ENCODE assay signal across 8 cellular contexts in the genomic region with DNA sequence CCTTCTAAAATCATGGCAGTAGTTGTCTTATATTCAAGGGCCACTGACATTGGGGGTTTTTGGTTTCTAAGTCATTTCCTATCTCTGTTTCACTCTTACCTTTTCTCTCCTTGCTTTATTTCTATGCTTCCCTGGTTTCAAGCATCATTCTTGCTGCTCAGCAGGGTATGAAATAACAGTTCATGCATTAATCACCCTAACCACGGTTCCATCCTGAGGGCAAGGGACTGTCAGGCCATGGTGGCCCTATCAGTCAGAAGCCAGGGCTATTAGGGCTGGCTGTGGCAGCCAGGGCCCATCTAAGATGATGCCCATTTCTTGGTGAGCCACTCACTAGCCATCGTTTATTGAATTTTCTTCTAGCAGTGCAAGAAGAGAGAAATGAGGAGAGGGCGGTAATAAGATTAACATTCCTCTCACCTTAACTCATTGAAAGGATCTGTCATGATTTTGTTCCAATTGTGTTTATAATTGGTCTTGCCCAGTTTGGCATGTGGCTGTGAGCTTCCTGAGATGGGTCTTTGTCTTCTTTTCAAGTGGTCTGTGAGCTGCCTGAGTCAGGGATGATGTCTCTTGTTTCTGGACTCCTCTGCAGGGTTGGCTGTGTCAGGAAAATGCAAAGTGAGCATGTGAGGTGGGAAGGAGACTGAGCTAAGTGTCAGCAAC. TPM values are rescaled to one million over a fixed set of nuclear protein-coding genes. Genes with fewer than 3 reads are reported as not detected.
A peak's percentile ranks its signal among the peaks of the same experiment; 100 is the strongest.
DNase-seq lines count a peak whose midpoint lies in the region; ATAC-seq and TF ChIP-seq lines count a peak whose summit lies in the region.

No MANE protein-coding gene starts in this region.

- H3K4me2 ChIP-seq in mesendoderm (ENCODE audit: low read length) (no peak overlapping the region), GM23338 (no peak overlapping the region)

- H3K4me3 ChIP-seq in SJSA1: no peak overlapping the region
- H3K4me3 ChIP-seq in mesendoderm (ENCODE audit: low read length): no peak overlapping the region
- H3K4me3 ChIP-seq in tibial artery: no peak overlapping the region
- no peak overlapping the region for H3K4me3 ChIP-seq in GM23338

- ATAC-seq in GM18498 (IDR thresholded peaks at IDR 0.05; ENCODE audit: unreplicated experiment) (peak; percentile 53), GM21737 (IDR thresholded peaks at IDR 0.05; ENCODE audit: unreplicated experiment) (peak; percentile 68), GM23338 (no peak)

- intact Hi-C loops in tibial artery (cut with DNase I; ENCODE audit: low total_unique reads): no loop called here

- H3K4me3 Mint-ChIP-seq in GM23338: no peak overlapping the region

- H3K79me1 ChIP-seq in mesendoderm (ENCODE audit: low read length): no peaks in the 10 kb centered on the region

- WGBS in mesendoderm (ENCODE audit: extremely low coverage, insufficient coverage, low lambda C conversion rate): no CpG with 5 or more reads among the region's 3 CpGs

- H4K5ac ChIP-seq in mesendoderm (ENCODE audit: low read length): no peak overlapping the region

- H3K36me3 ChIP-seq in SJSA1: no peaks in the 10 kb centered on the region
- H3K36me3 ChIP-seq in mesendoderm (ENCODE audit: control insufficient read depth, insufficient read depth, low read length): no peaks in the 10 kb centered on the region
- H3K36me3 ChIP-seq in tibial artery: no peaks in the 10 kb centered on the region
- no peaks in the 10 kb centered on the region for H3K36me3 ChIP-seq in GM23338 (ENCODE audit: insufficient read depth)

- no peak for TF ChIP-seq CTCF in tibial artery (IDR thresholded peaks at IDR 0.05)
- no peak for TF ChIP-seq CTCF in GM23338 (conservative IDR thresholded peaks at IDR 0.05; ENCODE audit: low read depth in 2 of 2)

- H3F3A ChIP-seq in GM23338 (replicated peaks; ENCODE audit: low read depth): no peaks in the 10 kb centered on the region

- no peaks in the 10 kb centered on the region for H3K36me3 Mint-ChIP-seq in GM23338 (ENCODE audit: low read depth)

- no peak overlapping the region for H2AFZ ChIP-seq in GM23338

- H3K9me3 ChIP-seq in SJSA1 (replicated peaks) (no peaks in the 10 kb centered on the region), tibial artery (no peaks in the 10 kb centered on the region)

- H4K8ac ChIP-seq in mesendoderm (ENCODE audit: low read depth, low read length): no peak overlapping the region

- H3K56ac ChIP-seq in mesendoderm (ENCODE audit: low read length): no peak overlapping the region

- no peaks in the 10 kb centered on the region for H3K27me3 ChIP-seq in SJSA1 (replicated peaks)
- H3K27me3 ChIP-seq in mesendoderm (ENCODE audit: insufficient read depth, low read length, poor library complexity): no peaks in the 10 kb centered on the region
- H3K27me3 ChIP-seq in tibial artery: no peaks in the 10 kb centered on the region
- no peaks in the 10 kb centered on the region for H3K27me3 ChIP-seq in GM23338 (ENCODE audit: insufficient read depth)

- no peak overlapping the region for H3K4ac ChIP-seq in mesendoderm (ENCODE audit: low read depth, low read length)

- H2BK5ac ChIP-seq in mesendoderm (ENCODE audit: low read length): no peak overlapping the region

- H3K79me2 ChIP-seq in mesendoderm (ENCODE audit: control insufficient read depth, insufficient read depth, low read length) (no peaks in the 10 kb centered on the region), GM23338 (replicated peaks; ENCODE audit: insufficient read depth) (no peaks in the 10 kb centered on the region)

- no peak overlapping the region for H2BK15ac ChIP-seq in mesendoderm (replicated peaks; ENCODE audit: low read depth)

- no peaks in the 10 kb centered on the region for H4K20me1 ChIP-seq in GM23338 (replicated peaks; ENCODE audit: insufficient read depth)

- H3K18ac ChIP-seq in mesendoderm (ENCODE audit: low read length): no peak overlapping the region

- peaks cover 27% of the 10 kb centered on the region for H3K4me1 ChIP-seq in SJSA1 (replicated peaks)
- H3K4me1 ChIP-seq in mesendoderm (ENCODE audit: control insufficient read depth, low read depth, low read length): peaks cover 9% of the 10 kb centered on the region
- H3K4me1 ChIP-seq in tibial artery: peaks cover 0 to 28% (median 20%) of the 10 kb centered on the region in 4 donors
- no peaks in the 10 kb centered on the region for H3K4me1 ChIP-seq in GM23338 (ENCODE audit: insufficient read depth)

- no peak overlapping the region for H3K23ac ChIP-seq in mesendoderm (ENCODE audit: low read length)

- no peak overlapping the region for H3K27ac Mint-ChIP-seq in GM23338

- H3K9me3 Mint-ChIP-seq in GM23338: no peaks in the 10 kb centered on the region

- no peak overlapping the region for H3K9ac ChIP-seq in mesendoderm (ENCODE audit: low read length)

- no peaks in the 10 kb centered on the region for H3K9me2 ChIP-seq in GM23338 (ENCODE audit: insufficient read depth)

- H3K27me3 Mint-ChIP-seq in GM23338 (ENCODE audit: insufficient read depth, low read depth, poor library complexity): no peaks in the 10 kb centered on the region

- no peak overlapping the region for H2AK5ac ChIP-seq in mesendoderm (ENCODE audit: low read length)

- peak; percentile 72 to 79 for DNase-seq in SJSA1 (ENCODE audit: low read depth in 1 of 2, low spot score in 2 of 2)
- DNase-seq in mesendoderm: peak; percentile 50
- DNase-seq in tibial artery: no peak
- no peak for DNase-seq in GM23338 (ENCODE audit: low spot score)
- DNase-seq in NOMO-1 (lab: John Stamatoyannopoulos, UW; ENCODE audit: unreplicated experiment in 2 of 2): no peak
- no peak for DNase-seq in pons (ENCODE audit: low spot score)

- H3K27ac ChIP-seq in SJSA1 (no peak overlapping the region), mesendoderm (ENCODE audit: low read depth, low read length) (no peak overlapping the region), tibial artery (no peak overlapping the region), GM23338 (ENCODE audit: low read depth) (no peak overlapping the region)

- peaks cover 10% of the 10 kb centered on the region for H3K4me1 Mint-ChIP-seq in GM23338

- H2BK120ac ChIP-seq in mesendoderm (ENCODE audit: low read depth, low read length): no peak overlapping the region

TF ChIP-seq in GM23338, 12 proteins besides CTCF, POLR2A, EP300 and RAD21 (continues in another document):
- TF ChIP-seq STAT1 (IDR thresholded peaks at IDR 0.05; ENCODE audit: unreplicated experiment): no peak
- no peak for TF ChIP-seq ZNF114 (CRISPR knock-in tag; IDR thresholded peaks at IDR 0.05)
- no peak for TF ChIP-seq CREB1 (CRISPR knock-in tag; IDR thresholded peaks at IDR 0.05; ENCODE audit: low read depth)
- TF ChIP-seq POLR2AphosphoS5 (IDR thresholded peaks at IDR 0.05; ENCODE audit: low read depth): no peak
- TF ChIP-seq ZNF331 (CRISPR knock-in tag; IDR thresholded peaks at IDR 0.05; ENCODE audit: low read depth): no peak
- TF ChIP-seq, protein P1, sequence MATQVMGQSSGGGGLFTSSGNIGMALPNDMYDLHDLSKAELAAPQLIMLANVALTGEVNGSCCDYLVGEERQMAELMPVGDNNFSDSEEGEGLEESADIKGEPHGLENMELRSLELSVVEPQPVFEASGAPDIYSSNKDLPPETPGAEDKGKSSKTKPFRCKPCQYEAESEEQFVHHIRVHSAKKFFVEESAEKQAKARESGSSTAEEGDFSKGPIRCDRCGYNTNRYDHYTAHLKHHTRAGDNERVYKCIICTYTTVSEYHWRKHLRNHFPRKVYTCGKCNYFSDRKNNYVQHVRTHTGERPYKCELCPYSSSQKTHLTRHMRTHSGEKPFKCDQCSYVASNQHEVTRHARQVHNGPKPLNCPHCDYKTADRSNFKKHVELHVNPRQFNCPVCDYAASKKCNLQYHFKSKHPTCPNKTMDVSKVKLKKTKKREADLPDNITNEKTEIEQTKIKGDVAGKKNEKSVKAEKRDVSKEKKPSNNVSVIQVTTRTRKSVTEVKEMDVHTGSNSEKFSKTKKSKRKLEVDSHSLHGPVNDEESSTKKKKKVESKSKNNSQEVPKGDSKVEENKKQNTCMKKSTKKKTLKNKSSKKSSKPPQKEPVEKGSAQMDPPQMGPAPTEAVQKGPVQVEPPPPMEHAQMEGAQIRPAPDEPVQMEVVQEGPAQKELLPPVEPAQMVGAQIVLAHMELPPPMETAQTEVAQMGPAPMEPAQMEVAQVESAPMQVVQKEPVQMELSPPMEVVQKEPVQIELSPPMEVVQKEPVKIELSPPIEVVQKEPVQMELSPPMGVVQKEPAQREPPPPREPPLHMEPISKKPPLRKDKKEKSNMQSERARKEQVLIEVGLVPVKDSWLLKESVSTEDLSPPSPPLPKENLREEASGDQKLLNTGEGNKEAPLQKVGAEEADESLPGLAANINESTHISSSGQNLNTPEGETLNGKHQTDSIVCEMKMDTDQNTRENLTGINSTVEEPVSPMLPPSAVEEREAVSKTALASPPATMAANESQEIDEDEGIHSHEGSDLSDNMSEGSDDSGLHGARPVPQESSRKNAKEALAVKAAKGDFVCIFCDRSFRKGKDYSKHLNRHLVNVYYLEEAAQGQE (IDR thresholded peaks at IDR 0.05; ENCODE audit: unreplicated experiment): no peak

RNA-seq across cellular contexts. Expression of a gene that starts 45.2 kb away (rescaled TPM):
- 12.6 and 17.5 TPM in 2 replicates for total RNA-seq in SJSA1 (2014; rRNA removed; shearing (Covaris generic))
- polyA plus RNA-seq in mesendoderm (2013, experiment 1 of 2): 21.9 TPM
- 20.3 TPM for polyA plus RNA-seq in mesendoderm (2013, experiment 2 of 2)
- total RNA-seq in GM23338 (2014; rRNA removed; shearing (Covaris generic)): 14.4 and 15.0 TPM in 2 replicates
- polyA plus RNA-seq in GM23338 (2016; fragmentation: Nextera tagmentation; extraction: Ambion mirVana): 42.3 and 46.0 TPM in 2 replicates

Comparison
In these comparisons a context has a peak if more than half of its experiments do, and no peak if none do; other contexts are left out.
1. DNase-seq: peak in SJSA1 (2 of 2) and mesendoderm (single experiment); none in tibial artery (0 of 2), GM23338 (single experiment), NOMO-1 (0 of 2) and pons (single experiment).